ENCODE assay signal across 9 cellular contexts in the genomic region with DNA sequence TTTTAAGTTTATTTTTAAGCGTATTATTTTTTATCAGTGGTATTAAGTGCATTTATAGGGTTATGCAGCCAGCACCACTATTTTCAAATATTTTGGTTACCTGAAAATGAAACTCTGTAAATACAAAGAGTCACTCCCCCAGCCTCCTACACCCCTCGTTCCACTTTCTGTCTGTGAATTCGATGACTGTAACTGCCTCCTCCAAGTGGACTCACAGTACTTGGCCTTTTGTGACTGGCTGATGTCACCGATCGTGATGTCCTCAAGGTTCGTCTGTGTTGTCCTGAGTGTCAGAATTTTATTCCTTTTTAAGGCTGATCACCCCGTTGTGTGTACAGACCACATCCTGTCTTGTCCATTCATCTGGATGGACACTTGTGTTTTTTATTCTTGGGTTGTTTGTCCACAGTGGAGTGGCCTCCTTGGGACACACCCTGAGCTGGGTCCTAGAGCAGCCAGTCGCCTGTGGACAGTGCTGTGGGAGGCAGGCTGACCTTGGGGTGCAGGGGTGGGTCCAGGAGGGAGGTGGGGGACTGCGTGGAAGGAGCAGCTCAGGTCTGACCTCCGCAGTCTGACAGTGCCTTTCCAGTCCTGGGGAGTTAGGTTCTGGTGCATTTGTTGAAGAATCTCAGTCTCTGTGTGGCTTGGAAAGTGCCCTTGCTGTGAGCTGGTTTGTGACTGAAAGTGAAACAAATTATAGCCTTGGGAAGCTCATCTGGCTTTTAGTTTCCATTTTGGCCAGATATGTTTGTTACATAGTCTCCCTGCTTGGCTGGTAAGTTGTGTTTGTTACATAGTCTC. TPM values are rescaled to one million over a fixed set of nuclear protein-coding genes. Genes with fewer than 3 reads are reported as not detected.
A peak's percentile ranks its signal among the peaks of the same experiment; 100 is the strongest.
DNase-seq lines count a peak whose midpoint lies in the region; ATAC-seq and TF ChIP-seq lines count a peak whose summit lies in the region.
"Had no signal": no experiment of that assay in that cellular context is flagged by ENCODE, and none has a peak within 500 bp of the region (broad histone marks: within the 10 kb centered on the region; RNA-seq: fewer than 3 reads in every experiment).

No MANE protein-coding gene starts in this region.

- H3K4me1 Mint-ChIP-seq in glutamatergic neuron (ENCODE audit: low read depth, unreplicated experiment): no peaks in the 10 kb centered on the region

- peak overlapping the region; percentile 40 for H3K4me3 ChIP-seq in GM12865 (ENCODE audit: low read depth, low read length)
- H3K4me3 ChIP-seq: suprapubic skin had no signal

- H3K27ac Mint-ChIP-seq in glutamatergic neuron (ENCODE audit: unreplicated experiment): peak overlapping the region; percentile 40

- peaks cover 12% of the 10 kb centered on the region for H3K36me3 Mint-ChIP-seq in glutamatergic neuron (ENCODE audit: unreplicated experiment)

- H3K27me3 Mint-ChIP-seq in glutamatergic neuron (ENCODE audit: unreplicated experiment): peaks cover 3% of the 10 kb centered on the region

- no peak for TF ChIP-seq CTCF in GM12865 (IDR thresholded peaks at IDR 0.05; ENCODE audit: insufficient read depth, low read depth, low read length, missing control alignments)
- no peak for TF ChIP-seq CTCF in glutamatergic neuron (IDR thresholded peaks at IDR 0.05; ENCODE audit: partially characterized antibody, unreplicated experiment)

- no peaks in the 10 kb centered on the region for H3K9me3 Mint-ChIP-seq in glutamatergic neuron (ENCODE audit: unreplicated experiment)

- no peak overlapping the region for H3K4me3 Mint-ChIP-seq in glutamatergic neuron (ENCODE audit: unreplicated experiment)

- peak; percentile 59 for ATAC-seq in GM21360 (IDR thresholded peaks at IDR 0.05; ENCODE audit: unreplicated experiment)
- peak; percentile 86 for ATAC-seq in HG03342 (IDR thresholded peaks at IDR 0.05; ENCODE audit: unreplicated experiment)

- DNase-seq in GM12865 (ENCODE audit: low read depth) (peak; percentile 75), glutamatergic neuron (no peak), HuH-7.5 (ENCODE audit: low spot score) (no peak), NCI-H226 (no peak), NCI-H2107 (lab: John Stamatoyannopoulos, UW) (no peak), GDM1 (lab: John Stamatoyannopoulos, UW) (no peak)

RNA-seq across cellular contexts. Expression of a gene that starts 6.9 kb away (rescaled TPM):
- 76.4 TPM for total RNA-seq in glutamatergic neuron (ENCODE audit: unreplicated experiment)

RNA-seq across cellular contexts. Expression of a gene that starts 21.8 kb away (rescaled TPM):
- 12.7 TPM for total RNA-seq in glutamatergic neuron (ENCODE audit: unreplicated experiment)

RNA-seq across cellular contexts. Expression of a gene that starts 23.6 kb away (rescaled TPM):
- 2.0 TPM for total RNA-seq in glutamatergic neuron (ENCODE audit: unreplicated experiment)

RNA-seq across cellular contexts. Expression of a gene that starts 27.7 kb away (rescaled TPM):
- 64.2 TPM for total RNA-seq in glutamatergic neuron (ENCODE audit: unreplicated experiment)

RNA-seq across cellular contexts. Expression of a gene that starts 43.0 kb away (rescaled TPM):
- 13.0 TPM for total RNA-seq in glutamatergic neuron (ENCODE audit: unreplicated experiment)
